Comparison of ENCODE assay signal across 8 cellular contexts in the genomic region with DNA sequence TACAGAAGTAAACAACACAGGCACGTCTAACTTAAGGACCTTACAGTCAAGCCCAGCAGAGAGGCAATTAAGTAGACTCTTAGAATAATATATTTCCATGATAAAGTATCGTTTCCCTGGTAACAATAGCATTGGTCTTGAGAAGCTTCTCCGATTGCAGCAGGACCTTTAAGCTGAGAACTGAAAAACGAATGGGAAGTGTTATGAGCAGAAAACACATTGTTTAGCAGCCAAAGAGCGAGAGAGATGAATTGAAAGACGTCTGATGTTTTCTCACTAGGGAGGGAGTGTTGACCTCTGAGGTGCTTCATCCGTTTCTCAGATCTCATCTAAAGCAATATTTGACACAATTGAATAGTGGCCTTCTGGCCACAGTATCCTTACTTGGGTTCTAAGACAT. TPM values are rescaled to one million over a fixed set of nuclear protein-coding genes. Genes with fewer than 3 reads are reported as not detected.
DNase-seq lines count a peak whose midpoint lies in the region; ATAC-seq, FAIRE-seq and TF ChIP-seq lines count a peak whose summit lies in the region.

No MANE protein-coding gene starts in this region.

- 0 out of 3 replicates have a peak overlapping the region, but pooled peaks have one; percentile 4 for H2BK15ac ChIP-seq in IMR-90 (ENCODE audit: low read depth, low read length)

- H3K36me3 ChIP-seq in IMR-90 (ENCODE audit: control insufficient read depth, insufficient read depth, low read length) (peaks cover 6% of the 10 kb centered on the region), bronchial epithelial cell (ENCODE audit: control insufficient read depth, insufficient read depth, low read length) (peaks cover 3% of the 10 kb centered on the region), mucosa of stomach (ENCODE audit: control insufficient read depth, insufficient read depth, low read length) (peaks cover under 1% of the 10 kb centered on the region)

- no peak overlapping the region for H2AFZ ChIP-seq in IMR-90 (replicated peaks; ENCODE audit: low read length, poor library complexity)

- H3K27ac ChIP-seq in IMR-90 (ENCODE audit: insufficient read depth, low read length): no peak overlapping the region

- H2AK9ac ChIP-seq in IMR-90 (replicated peaks; ENCODE audit: low read depth, low read length, poor library complexity): peak overlapping the region; percentile 100

- H4K20me1 ChIP-seq in IMR-90 (ENCODE audit: insufficient read depth, low read length): peaks cover 13% of the 10 kb centered on the region

- H3K27me3 ChIP-seq in IMR-90 (ENCODE audit: control insufficient read depth, insufficient read depth, low read length): no peaks in the 10 kb centered on the region
- no peaks in the 10 kb centered on the region for H3K27me3 ChIP-seq in bronchial epithelial cell (ENCODE audit: control insufficient read depth, insufficient read depth, low read length)
- no peaks in the 10 kb centered on the region for H3K27me3 ChIP-seq in mucosa of stomach (ENCODE audit: control insufficient read depth, insufficient read depth, low read length)

- peak overlapping the region; percentile 80 for H3K4me2 ChIP-seq in IMR-90 (ENCODE audit: low read depth, low read length)

- CTCF ChIA-PET in AG04449 (lab: Yijun Ruan, JAX) (interaction anchor here (0.7 to 12.2 kb wide), 19 partner anchors 9 to 319 kb away, joined by 3 to 341 read pairs (median 10); a partner anchor contains a TSS), IMR-90 (lab: Yijun Ruan, JAX) (interaction anchor here (1.2 to 1.5 kb wide), 2 partner anchors 121 to 122 kb away, joined by 4 to 5 read pairs; no protein-coding TSS in a partner anchor)

- peak overlapping the region; percentile 68 for H3K56ac ChIP-seq in IMR-90 (ENCODE audit: extremely low read depth, insufficient read depth, low read length)

- H4K91ac ChIP-seq in IMR-90 (ENCODE audit: insufficient read depth, low read depth, low read length): no peak overlapping the region

- H2BK20ac ChIP-seq in IMR-90 (ENCODE audit: low read depth, low read length): no peak overlapping the region

- peak overlapping the region; percentile 74 for H3K9ac ChIP-seq in IMR-90 (ENCODE audit: low read depth, low read length)
- peak overlapping the region; percentile 95 for H3K9ac ChIP-seq in mucosa of stomach (ENCODE audit: low read length)

- no peak overlapping the region for H2BK5ac ChIP-seq in IMR-90 (ENCODE audit: low read depth, low read length, poor library complexity, severe bottlenecking)

- peaks cover 15% of the 10 kb centered on the region; the same call in 1 of the 2 replicates for H3K9me1 ChIP-seq in IMR-90 (ENCODE audit: insufficient read depth, low read length)

- no peak for TF ChIP-seq POLR2A in IMR-90 (IDR thresholded peaks at IDR 0.05; ENCODE audit: low read depth, low read length)

- H3K9me3 ChIP-seq in IMR-90 (ENCODE audit: control insufficient read depth, insufficient read depth, low read length) (no peaks in the 10 kb centered on the region), mucosa of stomach (ENCODE audit: control insufficient read depth, low read length) (no peaks in the 10 kb centered on the region)

- in situ Hi-C loops in IMR-90 (cut with MboI; ENCODE audit: low sequenced_read_pairs): no loop called here

- peak overlapping the region; percentile 82 for H3K23ac ChIP-seq in IMR-90 (ENCODE audit: low read depth, low read length)

- no peak for ATAC-seq in IMR-90 (ENCODE audit: low read depth)
- no peak for ATAC-seq in GM18868 (IDR thresholded peaks at IDR 0.05; ENCODE audit: unreplicated experiment)

- H4K8ac ChIP-seq in IMR-90 (ENCODE audit: low read depth in 2 of 2, low read length in 2 of 2): peak overlapping the region; percentile 74 to 98; a peak in 2 of 4 replicates

- intact Hi-C loops in IMR-90 (cut with micrococcal nuclease): loop anchor here (2.0 to 5.0 kb wide), 2 partner anchors 15 to 120 kb away; no protein-coding TSS in a partner anchor

- WGBS in IMR-90 (ENCODE audit: extremely low coverage in 2 of 2, insufficient read length in 1 of 2), 2 experiments: 0% methylated on average over 3 of the region's 7 CpGs; no CpG with 5 or more reads in 1 of the 2 experiments

- H4K5ac ChIP-seq in IMR-90 (ENCODE audit: low read depth, low read length): no peak overlapping the region; the same call in 1 of the 2 replicates

- TF ChIP-seq RAD21 in IMR-90 (IDR thresholded peaks at IDR 0.05; ENCODE audit: low read length): no peak

- no peak for FAIRE-seq in bronchial epithelial cell (lab: Jason Lieb, UNC)

- H3K18ac ChIP-seq in IMR-90 (ENCODE audit: low read depth, low read length): no peak overlapping the region

- no TSS peak for BruUV-seq in IMR-90 (replicated peaks; lab: Mats Ljungman, UMichigan)

- peaks cover 11% of the 10 kb centered on the region for H3K4me1 ChIP-seq in IMR-90 (ENCODE audit: control insufficient read depth, insufficient read depth, low read length)
- H3K4me1 ChIP-seq in mucosa of stomach (ENCODE audit: control insufficient read depth, insufficient read depth, low read length): peaks cover 25% of the 10 kb centered on the region

- peak overlapping the region; percentile 78 for H3K4ac ChIP-seq in IMR-90 (ENCODE audit: low read depth, low read length)

- POLR2A ChIA-PET in AG04449 (lab: Yijun Ruan, JAX) (interaction anchor here (1.2 to 2.0 kb wide), 2 partner anchors 9 to 13 kb away, joined by 6 read pairs; no protein-coding TSS in a partner anchor), IMR-90 (lab: Charles Lee; ENCODE audit: unreplicated experiment) (no interaction called here)

- H2AK5ac ChIP-seq in IMR-90 (ENCODE audit: low read depth, low read length): peak overlapping the region; percentile 67; the same call in 1 of the 2 replicates

- no peak for DNase-seq in AG04449 (ENCODE audit: low read depth, low spot score)
- DNase-seq in IMR-90: no peak
- DNase-seq in bronchial epithelial cell (ENCODE audit: low read depth): no peak
- no peak for DNase-seq in NCI-H446 treated with DMSO at 0.1 percent for 48 hours (lab: John Stamatoyannopoulos, UW)
- no peak for DNase-seq in NCI-H1694 (lab: John Stamatoyannopoulos, UW)
- no peak for DNase-seq in iPS-NIHi11 (ENCODE audit: low spot score)

- peak overlapping the region; percentile 51; the same call in 1 of the 2 replicates for H3K14ac ChIP-seq in IMR-90 (replicated peaks; ENCODE audit: low read depth, low read length)

- dilution Hi-C loops in IMR-90 (cut with HindIII; ENCODE audit: low sequenced_read_pairs, unreplicated experiment): loop anchor here (10.0 kb wide), 1 partner anchor 123 kb away; no protein-coding TSS in a partner anchor

- no peak overlapping the region for H2BK120ac ChIP-seq in IMR-90 (ENCODE audit: low read depth, low read length)

- H3K4me3 ChIP-seq in AG04449 (ENCODE audit: low read depth, low read length) (peak overlapping the region; percentile 98), IMR-90 (ENCODE audit: insufficient read depth, low read depth, low read length) (peak overlapping the region; percentile 93), bronchial epithelial cell (ENCODE audit: low read depth, low read length) (peak overlapping the region; percentile 95), mucosa of stomach (ENCODE audit: low read length) (peak overlapping the region; percentile 66)

- TF ChIP-seq CTCF in AG04449 (IDR thresholded peaks at IDR 0.05; ENCODE audit: insufficient read depth, low read length, missing control alignments): no peak
- TF ChIP-seq CTCF in IMR-90 (conservative IDR thresholded peaks at IDR 0.05; ENCODE audit: low read depth, low read length): no peak
- no peak for TF ChIP-seq CTCF in bronchial epithelial cell (IDR thresholded peaks at IDR 0.05; ENCODE audit: insufficient read depth, low read length, severe bottlenecking)

- peaks cover 14 to 61% of the 10 kb centered on the region in 2 experiments; a peak in 3 of 4 replicates for H3K79me1 ChIP-seq in IMR-90 (ENCODE audit: low read depth in 1 of 2, low read length in 2 of 2)

TF ChIP-seq in IMR-90, 13 proteins besides CTCF, POLR2A, EP300 and RAD21 (continues in another document):
- TF ChIP-seq, protein P1, sequence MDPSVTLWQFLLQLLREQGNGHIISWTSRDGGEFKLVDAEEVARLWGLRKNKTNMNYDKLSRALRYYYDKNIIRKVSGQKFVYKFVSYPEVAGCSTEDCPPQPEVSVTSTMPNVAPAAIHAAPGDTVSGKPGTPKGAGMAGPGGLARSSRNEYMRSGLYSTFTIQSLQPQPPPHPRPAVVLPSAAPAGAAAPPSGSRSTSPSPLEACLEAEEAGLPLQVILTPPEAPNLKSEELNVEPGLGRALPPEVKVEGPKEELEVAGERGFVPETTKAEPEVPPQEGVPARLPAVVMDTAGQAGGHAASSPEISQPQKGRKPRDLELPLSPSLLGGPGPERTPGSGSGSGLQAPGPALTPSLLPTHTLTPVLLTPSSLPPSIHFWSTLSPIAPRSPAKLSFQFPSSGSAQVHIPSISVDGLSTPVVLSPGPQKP (IDR thresholded peaks at IDR 0.05; ENCODE audit: borderline replicate concordance, low read depth, low read length): no peak
- TF ChIP-seq MXI1 (IDR thresholded peaks at IDR 0.05; ENCODE audit: borderline replicate concordance, low read depth, low read length): no peak
- no peak for TF ChIP-seq RFX5 (IDR thresholded peaks at IDR 0.05; ENCODE audit: low read depth, low read length)
- TF ChIP-seq SMC3 (IDR thresholded peaks at IDR 0.05; ENCODE audit: low read depth, low read length): no peak
- TF ChIP-seq NFE2L2 (IDR thresholded peaks at IDR 0.05; ENCODE audit: low read depth, low read length): no peak

RNA-seq across cellular contexts. Expression of a gene that starts 0.9 kb away (rescaled TPM):
- 25.3 and 26.7 TPM in 2 replicates for total RNA-seq in IMR-90 (2012; rRNA removed)
- 35.5 and 36.3 TPM in 2 replicates for polyA plus RNA-seq in IMR-90 (2012; rRNA removed)
- polyA plus RNA-seq in IMR-90 (2012; cell fraction: cytosol; rRNA removed): 23.5 and 24.9 TPM in 2 replicates
- 29.1 and 39.6 TPM in 2 replicates for polyA plus RNA-seq in IMR-90 (2012; cell fraction: nucleus; rRNA removed; ENCODE audit: low replicate concordance)
- total RNA-seq in bronchial epithelial cell: 16.9 and 28.2 TPM in 2 replicates

RNA-seq across cellular contexts. Expression of a gene that starts 1.2 kb away (rescaled TPM):
- total RNA-seq in IMR-90 (2012; rRNA removed) (35.6 and 38.2 TPM in 2 replicates), bronchial epithelial cell (37.6 and 40.0 TPM in 2 replicates)
- 22.0 and 24.8 TPM in 2 replicates for polyA plus RNA-seq in IMR-90 (2012; rRNA removed)
- polyA plus RNA-seq in IMR-90 (2012; cell fraction: cytosol; rRNA removed): 16.4 and 20.3 TPM in 2 replicates
- polyA plus RNA-seq in IMR-90 (2012; cell fraction: nucleus; rRNA removed; ENCODE audit: low replicate concordance): 14.3 and 22.5 TPM in 2 replicates

RNA-seq across cellular contexts. Expression of a gene that starts 19.5 kb away (rescaled TPM):
- total RNA-seq in IMR-90 (2012; rRNA removed) (19.2 and 19.4 TPM in 2 replicates), bronchial epithelial cell (9.7 and 11.8 TPM in 2 replicates)
- polyA plus RNA-seq in IMR-90 (2012; rRNA removed): 61.9 and 63.8 TPM in 2 replicates
- 61.9 and 75.8 TPM in 2 replicates for polyA plus RNA-seq in IMR-90 (2012; cell fraction: cytosol; rRNA removed)
- polyA plus RNA-seq in IMR-90 (2012; cell fraction: nucleus; rRNA removed; ENCODE audit: low replicate concordance): 36.5 and 73.0 TPM in 2 replicates

RNA-seq across cellular contexts. Expression of a gene that starts 27.0 kb away (rescaled TPM):
- total RNA-seq in IMR-90 (2012; rRNA removed) (1.4 TPM in 2 replicates), bronchial epithelial cell (1.5 and 1.6 TPM in 2 replicates)
- polyA plus RNA-seq in IMR-90 (2012; rRNA removed): 1.4 and 2.1 TPM in 2 replicates
- 0.55 and 0.92 TPM in 2 replicates for polyA plus RNA-seq in IMR-90 (2012; cell fraction: cytosol; rRNA removed)
- polyA plus RNA-seq in IMR-90 (2012; cell fraction: nucleus; rRNA removed; ENCODE audit: low replicate concordance): 9.5 and 9.8 TPM in 2 replicates
